ENCODE assay signal across 8 cellular contexts in genomic region chr1:150609726-150610125, GRCh38. TPM values are rescaled to one million over a fixed set of nuclear protein-coding genes. Genes with fewer than 3 reads are reported as not detected.
DNase-seq lines count a peak whose midpoint lies in the region; ATAC-seq and TF ChIP-seq lines count a peak whose summit lies in the region.

No MANE protein-coding gene starts in this region.

- H3K4me1 ChIP-seq in ovary (ENCODE audit: insufficient read depth), result peaks cover 15% of the 10 kb centered on the region

- intact Hi-C loops in activated CD4-positive, alpha-beta memory T cell treated with anti-CD3 and anti-CD28 coated beads for 36 hours (cut with micrococcal nuclease), result loop anchor here (5.0 to 10.0 kb wide), 6 partner anchors 122 to 548 kb away; partner anchors contain the start of genes ANP32E, ARNT, TARS2 and TNFAIP8L2
- intact Hi-C loops in ovary (cut with DNase I), result loop anchor here in 1 of 4 donors (5.0 kb wide), 1 partner anchor 42 kb away; no protein-coding TSS in a partner anchor

- CTCF ChIA-PET in activated CD4-positive, alpha-beta memory T cell treated with anti-CD3 and anti-CD28 coated beads for 36 hours (lab: Charles Lee), result interaction anchor here (1.0 to 1.9 kb wide), 5 partner anchors 10 to 51 kb away, joined by 3 to 10 read pairs (median 7); no protein-coding TSS in a partner anchor

- 5 to 10% (median 6%) methylated on average over 2 of the region's 2 CpGs for WGBS in ovary, 3 donors

- H3K9me3 ChIP-seq in ovary, result no peaks in the 10 kb centered on the region

- H3K27me3 ChIP-seq in ovary, result no peaks in the 10 kb centered on the region

- H3K27ac Mint-ChIP-seq in activated CD4-positive, alpha-beta memory T cell treated with anti-CD3 and anti-CD28 coated beads for 36 hours, result peak overlapping the region; percentile 46

- ATAC-seq in HG02970 (IDR thresholded peaks at IDR 0.05; ENCODE audit: low FRiP score, unreplicated experiment) (no peak), HG02642 (IDR thresholded peaks at IDR 0.05; ENCODE audit: poor library complexity, unreplicated experiment) (no peak)

- H3K27ac ChIP-seq in ovary, result peak overlapping the region; percentile 32 to 81

- H3K27me3 Mint-ChIP-seq in activated CD4-positive, alpha-beta memory T cell treated with anti-CD3 and anti-CD28 coated beads for 36 hours, result no peaks in the 10 kb centered on the region

- no peak for TF ChIP-seq EP300 in ovary (IDR thresholded peaks at IDR 0.05)

- peak; percentile 54 for DNase-seq in ELF-1 (ENCODE audit: low read depth, low spot score)
- DNase-seq in activated CD4-positive, alpha-beta memory T cell treated with anti-CD3 and anti-CD28 coated beads for 36 hours, result no peak
- DNase-seq in fibroblast of mammary gland (ENCODE audit: low read depth), result peak; percentile 38
- DNase-seq in ovary, result no peak
- no peak for DNase-seq in NCI-H510A treated with DMSO at 0.1 percent for 48 hours (lab: John Stamatoyannopoulos, UW)
- no peak for DNase-seq in stimulated activated CD8-positive, alpha-beta memory T cell treated with anti-CD3 and anti-CD28 coated beads, Interleukin-4, amount 100 ng/mL, for 48 hours

- TF ChIP-seq CTCF in fibroblast of mammary gland (conservative IDR thresholded peaks at IDR 0.05; ENCODE audit: control insufficient read depth, insufficient read depth, low read depth, low read length), result no peak
- TF ChIP-seq CTCF in ovary (IDR thresholded peaks at IDR 0.05), result no peak

- POLR2A ChIA-PET in activated CD4-positive, alpha-beta memory T cell treated with anti-CD3 and anti-CD28 coated beads for 36 hours (lab: Charles Lee), result interaction anchor here (0.7 to 9.2 kb wide), 3 partner anchors 31 to 115 kb away, joined by 4 to 147 read pairs (median 105); partner anchors contain the start of gene MCL1

- H3K4me3 Mint-ChIP-seq in activated CD4-positive, alpha-beta memory T cell treated with anti-CD3 and anti-CD28 coated beads for 36 hours, result no peak overlapping the region

- H3K36me3 Mint-ChIP-seq in activated CD4-positive, alpha-beta memory T cell treated with anti-CD3 and anti-CD28 coated beads for 36 hours, result peaks cover 17% of the 10 kb centered on the region

- H3K36me3 ChIP-seq in ovary, result no peaks in the 10 kb centered on the region

- H3K4me1 Mint-ChIP-seq in activated CD4-positive, alpha-beta memory T cell treated with anti-CD3 and anti-CD28 coated beads for 36 hours (ENCODE audit: low read depth), result peaks cover 47% of the 10 kb centered on the region

- no peaks in the 10 kb centered on the region for H3K9me3 Mint-ChIP-seq in activated CD4-positive, alpha-beta memory T cell treated with anti-CD3 and anti-CD28 coated beads for 36 hours

- H3K4me3 ChIP-seq in fibroblast of mammary gland (ENCODE audit: control insufficient read depth, low read depth, low read length), result no peak overlapping the region
- H3K4me3 ChIP-seq in ovary, result no peak overlapping the region

- no peak for TF ChIP-seq POLR2A in ovary (IDR thresholded peaks at IDR 0.05)

RNA-seq across cellular contexts. Expression of gene ENSA, which starts 19.7 kb away (rescaled TPM):
- total RNA-seq in activated CD4-positive, alpha-beta memory T cell treated with anti-CD3 and anti-CD28 coated beads for 36 hours, result 100 to 1,000 TPM; 212 to 219 TPM
- total RNA-seq in ovary, result 100 to 1,000 TPM; 134 to 196 (median 152) TPM
- 100 to 1,000 TPM; 111 to 193 TPM for polyA plus RNA-seq in ovary

RNA-seq across cellular contexts. Expression of gene MCL1, which starts 30.3 kb away (rescaled TPM):
- 100 to 1,000 TPM; 280 to 288 TPM for total RNA-seq in activated CD4-positive, alpha-beta memory T cell treated with anti-CD3 and anti-CD28 coated beads for 36 hours
- total RNA-seq in ovary, result 100 to 1,000 TPM in 6 of 7 donors, 10 to 100 TPM in 1; 91.1 to 280 (median 145) TPM
- 100 to 1,000 TPM in 1 of 2 donors, 10 to 100 TPM in 1; 74.2 to 209 TPM for polyA plus RNA-seq in ovary

Comparison
In these comparisons a context has a peak if more than half of its experiments do, and no peak if none do; other contexts are left out.
1. DNase-seq: peak in ELF-1 (single experiment) and fibroblast of mammary gland (single experiment); none in activated CD4-positive, alpha-beta memory T cell treated with anti-CD3 and anti-CD28 coated beads for 36 hours (single experiment), ovary (0 of 5), NCI-H510A treated with DMSO at 0.1 percent for 48 hours (single experiment) and stimulated activated CD8-positive, alpha-beta memory T cell treated with anti-CD3 and anti-CD28 coated beads, Interleukin-4, amount 100 ng/mL, for 48 hours (single experiment).